Comparison of ENCODE assay signal across 9 cellular contexts in genomic region chr7:76296743-76297740, GRCh38. TPM values are rescaled to one million over a fixed set of nuclear protein-coding genes. Genes with fewer than 3 reads are reported as not detected.
A peak's percentile ranks its signal among the peaks of the same experiment; 100 is the strongest.
DNase-seq lines count a peak whose midpoint lies in the region; ATAC-seq and TF ChIP-seq lines count a peak whose summit lies in the region.
"Had no signal": no experiment of that assay in that cellular context is flagged by ENCODE, and none has a peak within 500 bp of the region (broad histone marks: within the 10 kb centered on the region; RNA-seq: fewer than 3 reads in every experiment).

No MANE protein-coding gene starts in this region.

- H3K36me3 Mint-ChIP-seq in activated T-helper 1 cell treated with anti-CD3 and anti-CD28 coated beads, Interleukin-12 subunit alpha, Interleukin-12 subunit beta, Interleukin-2, Interleukin-4 antibody, amounts not matched to agents 30 ng/mL and 10 ng/mL and 1 ng/mL, durations not matched to agents 14 hours and 24 hours and 36 hours (ENCODE audit: low read depth): no peaks in the 10 kb centered on the region
- H3K36me3 Mint-ChIP-seq: stimulated activated memory B cell treated with anti-CD40 and anti-IgM and Interleukin-4, amounts not matched to agents 10 μg/mL and 1 μg/mL and 100 μg/mL, for 72 hours had no signal

- ATAC-seq in left lung (peak; percentile 60), HG03135 (IDR thresholded peaks at IDR 0.05; ENCODE audit: unreplicated experiment) (no peak)
- ATAC-seq: stimulated activated memory B cell treated with anti-CD40 and anti-IgM and Interleukin-4, amounts not matched to agents 10 μg/mL and 1 μg/mL and 100 μg/mL, for 72 hours had no signal

- intact Hi-C loops in breast epithelium (cut with DNase I; ENCODE audit: low total_unique reads) (no loop called here), left lung (cut with DNase I) (no loop called here), thyroid gland (cut with DNase I) (no loop called here)
- intact Hi-C loops in activated T-helper 1 cell treated with anti-CD3 and anti-CD28 coated beads, Interleukin-12 subunit alpha, Interleukin-12 subunit beta, Interleukin-2, Interleukin-4 antibody, amounts not matched to agents 30 ng/mL and 10 ng/mL and 1 ng/mL, durations not matched to agents 14 hours and 24 hours and 36 hours (cut with micrococcal nuclease): no loop called here

- TF ChIP-seq POLR2A in breast epithelium (IDR thresholded peaks at IDR 0.05) (peak; percentile 17), thyroid gland (IDR thresholded peaks at IDR 0.05) (peak in 1 of 2 donors; percentile 76)

- H3K27ac ChIP-seq in breast epithelium (peak overlapping the region; percentile 92 to 95), left lung (peak overlapping the region; percentile 51 to 91), thyroid gland (peak overlapping the region; percentile 99 to 100 (median 100))

- H3K4me3 Mint-ChIP-seq in activated T-helper 1 cell treated with anti-CD3 and anti-CD28 coated beads, Interleukin-12 subunit alpha, Interleukin-12 subunit beta, Interleukin-2, Interleukin-4 antibody, amounts not matched to agents 30 ng/mL and 10 ng/mL and 1 ng/mL, durations not matched to agents 14 hours and 24 hours and 36 hours: no peak overlapping the region
- H3K4me3 Mint-ChIP-seq: stimulated activated memory B cell treated with anti-CD40 and anti-IgM and Interleukin-4, amounts not matched to agents 10 μg/mL and 1 μg/mL and 100 μg/mL, for 72 hours had no signal

- H3K9me3 ChIP-seq in breast epithelium: no peaks in the 10 kb centered on the region
- H3K9me3 ChIP-seq in left lung: no peaks in the 10 kb centered on the region
- H3K9me3 ChIP-seq in thyroid gland: no peaks in the 10 kb centered on the region

- WGBS in thyroid gland, 2 donors: 48 to 52% methylated on average over 16 to 22 of the region's 22 CpGs

- H3K9me3 Mint-ChIP-seq in activated T-helper 1 cell treated with anti-CD3 and anti-CD28 coated beads, Interleukin-12 subunit alpha, Interleukin-12 subunit beta, Interleukin-2, Interleukin-4 antibody, amounts not matched to agents 30 ng/mL and 10 ng/mL and 1 ng/mL, durations not matched to agents 14 hours and 24 hours and 36 hours: no peaks in the 10 kb centered on the region
- H3K9me3 Mint-ChIP-seq: stimulated activated memory B cell treated with anti-CD40 and anti-IgM and Interleukin-4, amounts not matched to agents 10 μg/mL and 1 μg/mL and 100 μg/mL, for 72 hours had no signal

- peak in 1 of 3 donors; percentile 17 for TF ChIP-seq CTCF in breast epithelium (IDR thresholded peaks at IDR 0.05)
- no peak for TF ChIP-seq CTCF in left lung (IDR thresholded peaks at IDR 0.05)
- peak in 1 of 6 experiments; percentile 16 for TF ChIP-seq CTCF in thyroid gland (IDR thresholded peaks at IDR 0.05)

- H3K27ac Mint-ChIP-seq in activated T-helper 1 cell treated with anti-CD3 and anti-CD28 coated beads, Interleukin-12 subunit alpha, Interleukin-12 subunit beta, Interleukin-2, Interleukin-4 antibody, amounts not matched to agents 30 ng/mL and 10 ng/mL and 1 ng/mL, durations not matched to agents 14 hours and 24 hours and 36 hours: no peak overlapping the region
- H3K27ac Mint-ChIP-seq: stimulated activated memory B cell treated with anti-CD40 and anti-IgM and Interleukin-4, amounts not matched to agents 10 μg/mL and 1 μg/mL and 100 μg/mL, for 72 hours had no signal

- DNase-seq in DMS53 (lab: John Stamatoyannopoulos, UW) (peak; percentile 42), DMS53 treated with DMSO at 0.1 percent for 48 hours (lab: John Stamatoyannopoulos, UW; ENCODE audit: unreplicated experiment) (no peak), breast epithelium (ENCODE audit: low spot score in 2 of 2) (peak; percentile 73 to 94), left lung (peak; percentile 82 to 84), thyroid gland (peak; percentile 95 to 96), cerebellar nuclear complex (lab: John Stamatoyannopoulos, UW) (no peak)
- no peak for DNase-seq in activated T-helper 1 cell treated with anti-CD3 and anti-CD28 coated beads, Interleukin-12 subunit alpha, Interleukin-12 subunit beta, Interleukin-2, Interleukin-4 antibody, amounts not matched to agents 30 ng/mL and 10 ng/mL and 1 ng/mL, durations not matched to agents 14 hours and 24 hours and 36 hours (ENCODE audit: low spot score)

- H3K36me3 ChIP-seq in breast epithelium (no peaks in the 10 kb centered on the region), left lung (no peaks in the 10 kb centered on the region), thyroid gland (no peaks in the 10 kb centered on the region)

- peaks cover 16% of the 10 kb centered on the region for H3K27me3 Mint-ChIP-seq in activated T-helper 1 cell treated with anti-CD3 and anti-CD28 coated beads, Interleukin-12 subunit alpha, Interleukin-12 subunit beta, Interleukin-2, Interleukin-4 antibody, amounts not matched to agents 30 ng/mL and 10 ng/mL and 1 ng/mL, durations not matched to agents 14 hours and 24 hours and 36 hours (ENCODE audit: insufficient read depth)

- no peaks in the 10 kb centered on the region for H3K27me3 ChIP-seq in breast epithelium
- H3K27me3 ChIP-seq in left lung: peaks cover 0 to 6% of the 10 kb centered on the region in 2 donors
- no peaks in the 10 kb centered on the region for H3K27me3 ChIP-seq in thyroid gland

- H3K4me1 ChIP-seq in breast epithelium (peaks cover 9 to 21% of the 10 kb centered on the region in 2 donors), left lung (peaks cover 47 to 50% of the 10 kb centered on the region in 2 donors), thyroid gland (peaks cover 35 to 79% of the 10 kb centered on the region in 2 donors)

- peaks cover 11% of the 10 kb centered on the region for H3K4me1 Mint-ChIP-seq in activated T-helper 1 cell treated with anti-CD3 and anti-CD28 coated beads, Interleukin-12 subunit alpha, Interleukin-12 subunit beta, Interleukin-2, Interleukin-4 antibody, amounts not matched to agents 30 ng/mL and 10 ng/mL and 1 ng/mL, durations not matched to agents 14 hours and 24 hours and 36 hours (ENCODE audit: low read depth)

- peak overlapping the region in 1 of 3 donors; percentile 12 for H3K4me3 ChIP-seq in breast epithelium
- H3K4me3 ChIP-seq in left lung: no peak overlapping the region
- no peak overlapping the region for H3K4me3 ChIP-seq in thyroid gland (replicated peaks in 1 of 3)

RNA-seq across cellular contexts. Expression of gene HSPB1, which starts 5.4 kb away (rescaled TPM):
- total RNA-seq in breast epithelium (100 to 1,000 TPM; 210 to 264 (median 211) TPM), left lung (100 to 1,000 TPM; 482 to 951 TPM), thyroid gland (100 to 1,000 TPM; 388 to 879 (median 551) TPM)
- total RNA-seq in activated T-helper 1 cell treated with anti-CD3 and anti-CD28 coated beads, Interleukin-12 subunit alpha, Interleukin-12 subunit beta, Interleukin-2, Interleukin-4 antibody, amounts not matched to agents 30 ng/mL and 10 ng/mL and 1 ng/mL, durations not matched to agents 14 hours and 24 hours and 36 hours: 78.4 and 87.2 TPM in 2 replicates

Comparison
In these comparisons a context has a peak if more than half of its experiments do, and no peak if none do; other contexts are left out.
1. DNase-seq: peak in DMS53 (single experiment), breast epithelium (2 of 2), left lung (2 of 2) and thyroid gland (2 of 2); none in DMS53 treated with DMSO at 0.1 percent for 48 hours (single experiment), cerebellar nuclear complex (0 of 2) and activated T-helper 1 cell treated with anti-CD3 and anti-CD28 coated beads, Interleukin-12 subunit alpha, Interleukin-12 subunit beta, Interleukin-2, Interleukin-4 antibody, amounts not matched to agents 30 ng/mL and 10 ng/mL and 1 ng/mL, durations not matched to agents 14 hours and 24 hours and 36 hours (single experiment).
2. Peak in every context shown above with its lines, with median percentiles within 50 percentile points of each other: H3K27ac ChIP-seq.